In genomic region chr1:54045487-54045886, GRCh38 we compare ENCODE assay signal across 12 cellular contexts. TPM values are rescaled to one million over a fixed set of nuclear protein-coding genes. Genes with fewer than 3 reads are reported as not detected.
"Had no signal": no experiment of that assay in that cellular context is flagged by ENCODE, and none has a peak within 500 bp of the region (broad histone marks: within the 10 kb centered on the region; RNA-seq: fewer than 3 reads in every experiment).

No MANE protein-coding gene starts in this region.

- H3K27ac Mint-ChIP-seq: activated naive CD8-positive, alpha-beta T cell treated with anti-CD3 and anti-CD28 coated beads, Interleukin-2, amount 10 ng/mL, durations not matched to agents 7 days and 5 days; endodermal cell; memory B cell had no signal

- H3K27me3 Mint-ChIP-seq: activated naive CD8-positive, alpha-beta T cell treated with anti-CD3 and anti-CD28 coated beads, Interleukin-2, amount 10 ng/mL, durations not matched to agents 7 days and 5 days; memory B cell; naive thymus-derived CD8-positive, alpha-beta T cell; T-helper 17 cell had no signal

- H3K4me3 Mint-ChIP-seq: activated naive CD8-positive, alpha-beta T cell treated with anti-CD3 and anti-CD28 coated beads, Interleukin-2, amount 10 ng/mL, durations not matched to agents 7 days and 5 days; endodermal cell; memory B cell; naive thymus-derived CD8-positive, alpha-beta T cell; T-helper 17 cell had no signal

- H3K9me3 Mint-ChIP-seq: activated naive CD8-positive, alpha-beta T cell treated with anti-CD3 and anti-CD28 coated beads, Interleukin-2, amount 10 ng/mL, durations not matched to agents 7 days and 5 days; endodermal cell; memory B cell; naive thymus-derived CD8-positive, alpha-beta T cell had no signal

- DNase-seq: activated CD4-positive, alpha-beta T cell treated with anti-CD3 and anti-CD28 coated beads for 48 hours; activated effector memory CD4-positive, alpha-beta T cell treated with anti-CD3 and anti-CD28 coated beads, Interleukin-2, amount 50 U/mL, for 16 hours; activated naive CD8-positive, alpha-beta T cell treated with anti-CD3 and anti-CD28 coated beads, Interleukin-2, amount 10 ng/mL, durations not matched to agents 7 days and 5 days; endodermal cell; gastrocnemius medialis; left ventricle myocardium inferior; naive thymus-derived CD8-positive, alpha-beta T cell; stimulated activated CD4-positive, alpha-beta T cell treated with anti-CD3 and anti-CD28 coated beads, Interleukin-2, amount 100 ng/mL, for 48 hours; stimulated activated naive CD4-positive, alpha-beta T cell treated with Interleukin-2 at 50 U/mL for 16 hours; T-helper 17 cell; upper lobe of right lung had no signal

RNA-seq across cellular contexts. Expression of gene LDLRAD1, which starts 27.5 kb away (rescaled TPM):
- polyA plus RNA-seq: naive thymus-derived CD8-positive, alpha-beta T cell had no signal
